Comparison of ENCODE assay signal across 8 cellular contexts in genomic region chr11:68038718-68039525, GRCh38. TPM values are rescaled to one million over a fixed set of nuclear protein-coding genes. Genes with fewer than 3 reads are reported as not detected.
DNase-seq lines count a peak whose midpoint lies in the region; ATAC-seq, FAIRE-seq and TF ChIP-seq lines count a peak whose summit lies in the region.

Gene TCIRG1, plus strand, starts transcription at chr11:68039025. Its CDS starts 2,247 bp downstream, at chr11:68041272.

- no peak within 1 kb of the TSS for H3K23ac ChIP-seq in H1 (ENCODE audit: insufficient read length)

- peak within 1 kb of the TSS; percentile 72; the same call in 1 of the 2 replicates for H2BK20ac ChIP-seq in H1 (ENCODE audit: low read length)

- H3K14ac ChIP-seq in H1 (ENCODE audit: insufficient read length): no peak within 1 kb of the TSS

- TF ChIP-seq POLR2A in H1 (IDR thresholded peaks at IDR 0.05; ENCODE audit: control extremely low read depth in 1 of 2, low read depth in 2 of 2, low read length in 2 of 2): peak in 1 of 2 experiments; percentile 46; a peak in 2 of 3 replicates

- peaks cover 0 to 2% of the 10 kb centered on the region in 2 experiments for H4K20me1 ChIP-seq in H1 (replicated peaks in 1 of 2; ENCODE audit: control insufficient read depth in 1 of 2, insufficient read depth in 2 of 2, low read length in 2 of 2)

- FAIRE-seq in H1 (lab: Jason Lieb, UNC): no peak

- no peaks in the 10 kb centered on the region; the same call in 1 of the 2 replicates for H3K23me2 ChIP-seq in H1 (ENCODE audit: low read depth, low read length)

- peaks cover 16% of the 10 kb centered on the region for H3K36me3 Mint-ChIP-seq in activated CD4-positive, alpha-beta memory T cell treated with anti-CD3 and anti-CD28 coated beads, Interleukin-2, amount 10 ng/mL, durations not matched to agents 7 days and 5 days (ENCODE audit: low read depth)

- H4K5ac ChIP-seq in H1 (ENCODE audit: insufficient read length, low read depth, low read length): peak within 1 kb of the TSS; percentile 59

- TF ChIP-seq CTCF in AG04449 (IDR thresholded peaks at IDR 0.05; ENCODE audit: insufficient read depth, low read length, missing control alignments): no peak
- peak in 1 of 3 experiments; percentile 5; a peak in 1 of 4 replicates for TF ChIP-seq CTCF in H1 (IDR thresholded peaks at IDR 0.05; ENCODE audit: control extremely low read depth in 1 of 3, insufficient read depth in 1 of 3, low read depth in 1 of 3, low read length in 3 of 3)

- 0 out of 2 replicates have a peak within 1 kb of the TSS, but pooled peaks have one; percentile 24 for H3K27ac ChIP-seq in H1 (ENCODE audit: low read depth, low read length)

- H2BK120ac ChIP-seq in H1 (replicated peaks; ENCODE audit: low read depth, low read length): peak within 1 kb of the TSS; percentile 83

- no peak for TF ChIP-seq EP300 in H1 (IDR thresholded peaks at IDR 0.05; ENCODE audit: borderline replicate concordance in 1 of 2, low read depth in 2 of 2, low read length in 2 of 2)

- DNase-seq in AG04449 (ENCODE audit: low read depth, low spot score) (no peak), NCI-H2029 treated with DMSO at 0.1 percent for 48 hours (lab: John Stamatoyannopoulos, UW) (peak; percentile 34), H1 (ENCODE audit: low read depth in 1 of 2, low spot score in 2 of 2) (peak; percentile 47 to 77), medulla oblongata (ENCODE audit: extremely low spot score) (peak; percentile 78), NCI-H524 treated with DMSO at 0.1 percent for 48 hours (lab: John Stamatoyannopoulos, UW) (no peak)
- peak; percentile 69 for DNase-seq in activated CD4-positive, alpha-beta memory T cell treated with anti-CD3 and anti-CD28 coated beads, Interleukin-2, amount 10 ng/mL, durations not matched to agents 7 days and 5 days
- DNase-seq in stimulated activated CD8-positive, alpha-beta memory T cell treated with anti-CD3 and anti-CD28 coated beads, Interleukin-15, amount 100 ng/mL, for 48 hours (ENCODE audit: low read depth in 2 of 2): peak; percentile 45 to 58

- ATAC-seq in GM19351 (IDR thresholded peaks at IDR 0.05; ENCODE audit: unreplicated experiment): peak; percentile 51

- peaks cover 4 to 25% (median 20%) of the 10 kb centered on the region in 4 experiments for H3K4me1 ChIP-seq in H1 (replicated peaks in 1 of 4; ENCODE audit: control insufficient read depth in 3 of 4, insufficient read depth in 4 of 4, low read length in 3 of 4)

- peak within 1 kb of the TSS; percentile 59 for H3K56ac ChIP-seq in H1 (replicated peaks; ENCODE audit: insufficient read length, low read depth, low read length)

- no peaks in the 10 kb centered on the region for H3K9me3 ChIP-seq in H1 (ENCODE audit: insufficient read depth in 2 of 2, low read depth in 1 of 2, low read length in 1 of 2)

- H2AFZ ChIP-seq in H1 (ENCODE audit: low read length): no peak within 1 kb of the TSS

- no peaks in the 10 kb centered on the region for H3K27me3 Mint-ChIP-seq in activated CD4-positive, alpha-beta memory T cell treated with anti-CD3 and anti-CD28 coated beads, Interleukin-2, amount 10 ng/mL, durations not matched to agents 7 days and 5 days

- POLR2A ChIA-PET in AG04449 (lab: Yijun Ruan, JAX): interaction anchor here (0.7 to 2.0 kb wide), 4 partner anchors 10 to 28 kb away, joined by 3 to 5 read pairs (median 5); partner anchors contain the start of gene ALDH3B1
- POLR2A ChIA-PET in activated CD4-positive, alpha-beta memory T cell treated with anti-CD3 and anti-CD28 coated beads, Interleukin-2, amount 10 ng/mL, durations not matched to agents 7 days and 5 days (lab: Charles Lee): interaction anchor here (0.7 to 6.4 kb wide), 4 partner anchors 9 to 233 kb away, joined by 3 to 63 read pairs (median 6); partner anchors contain the start of genes C11orf24 and NDUFS8
- POLR2A ChIA-PET in H1 (lab: Charles Lee; ENCODE audit: partially characterized antibody): interaction anchor here (0.5 to 16.6 kb wide), 13 partner anchors 10 to 169 kb away, joined by 3 to 183 read pairs (median 5); partner anchors contain the start of gene CHKA

- H2BK5ac ChIP-seq in H1 (ENCODE audit: low read depth, low read length): peak within 1 kb of the TSS; percentile 88

- H3K9ac ChIP-seq in H1 (replicated peaks in 1 of 4; ENCODE audit: extremely low read depth in 1 of 4, low read depth in 3 of 4, low read length in 3 of 4): peak within 1 kb of the TSS in 2 of 4 experiments; percentile 29 to 48; a peak in 2 of 7 replicates

- H3K4ac ChIP-seq in H1 (replicated peaks; ENCODE audit: insufficient read length, low read depth, low read length): peak within 1 kb of the TSS; percentile 94

- no peak for TF ChIP-seq RAD21 in H1 (IDR thresholded peaks at IDR 0.05 in 1 of 2, conservative IDR thresholded peaks at IDR 0.05 in 1 of 2; ENCODE audit: low read depth in 2 of 2, low read length in 2 of 2)

- H3K4me1 Mint-ChIP-seq in activated CD4-positive, alpha-beta memory T cell treated with anti-CD3 and anti-CD28 coated beads, Interleukin-2, amount 10 ng/mL, durations not matched to agents 7 days and 5 days: peaks cover 40% of the 10 kb centered on the region

- H2AK5ac ChIP-seq in H1 (ENCODE audit: low read depth, low read length): peak within 1 kb of the TSS; percentile 60; the same call in 1 of the 2 replicates

- H4K91ac ChIP-seq in H1 (replicated peaks; ENCODE audit: insufficient read length, low read length): peak within 1 kb of the TSS; percentile 88

- H3K9me3 Mint-ChIP-seq in activated CD4-positive, alpha-beta memory T cell treated with anti-CD3 and anti-CD28 coated beads, Interleukin-2, amount 10 ng/mL, durations not matched to agents 7 days and 5 days: no peaks in the 10 kb centered on the region

- H3K18ac ChIP-seq in H1 (ENCODE audit: extremely low read depth, low read length): peak within 1 kb of the TSS; percentile 97

- no peaks in the 10 kb centered on the region for H3K79me1 ChIP-seq in H1 (ENCODE audit: low read depth, low read length)

- peak within 1 kb of the TSS; percentile 81 for H2BK15ac ChIP-seq in H1 (ENCODE audit: low read length)

- WGBS in H1 (ENCODE audit: extremely low coverage in 1 of 2, insufficient coverage in 1 of 2, insufficient read length in 1 of 2, insufficient replicate concordance in 2 of 2, low coverage in 1 of 2, low lambda C conversion rate in 2 of 2, missing lambda C conversion rate in 1 of 2), 2 experiments: 16% methylated on average over 51 of the region's 51 CpGs; no CpG with 5 or more reads in 1 of the 2 experiments

- peak within 1 kb of the TSS; percentile 26 to 77; a peak in 3 of 4 replicates for H3K4me2 ChIP-seq in H1 (ENCODE audit: insufficient read depth in 1 of 2, low read depth in 2 of 2, low read length in 2 of 2)

- H3K4me3 ChIP-seq in AG04449 (ENCODE audit: low read depth, low read length) (peak within 1 kb of the TSS; percentile 73), H1 (ENCODE audit: extremely low read depth in 1 of 4, insufficient read depth in 2 of 4, low read depth in 3 of 4, low read length in 4 of 4) (peak within 1 kb of the TSS; percentile 22 to 66 (median 42))

- H2BK12ac ChIP-seq in H1 (ENCODE audit: low read depth, low read length): peak within 1 kb of the TSS; percentile 90; the same call in 1 of the 2 replicates

- CTCF ChIA-PET in AG04449 (lab: Yijun Ruan, JAX) (interaction anchor here (0.8 to 2.3 kb wide), 3 partner anchors 8 to 167 kb away, joined by 3 to 5 read pairs (median 4); partner anchors contain the start of gene NDUFS8), H1 (lab: Charles Lee; ENCODE audit: partially characterized antibody) (interaction anchor here (0.5 to 2.3 kb wide), 6 partner anchors 13 to 219 kb away, joined by 3 to 6 read pairs (median 4); no protein-coding TSS in a partner anchor)
- CTCF ChIA-PET in activated CD4-positive, alpha-beta memory T cell treated with anti-CD3 and anti-CD28 coated beads, Interleukin-2, amount 10 ng/mL, durations not matched to agents 7 days and 5 days (lab: Charles Lee): interaction anchor here (0.6 to 2.0 kb wide), 4 partner anchors 59 to 171 kb away, joined by 3 to 5 read pairs (median 4); no protein-coding TSS in a partner anchor

- peaks cover 2 to 5% (median 4%) of the 10 kb centered on the region in 4 experiments; a peak in 5 of 8 replicates for H3K36me3 ChIP-seq in H1 (ENCODE audit: control insufficient read depth in 2 of 4, insufficient read depth in 4 of 4, low read length in 3 of 4)

- H4K8ac ChIP-seq in H1 (ENCODE audit: extremely low read depth, insufficient read depth, low read length): peak within 1 kb of the TSS; percentile 90

- peak within 1 kb of the TSS; percentile 89 for H3K4me3 Mint-ChIP-seq in activated CD4-positive, alpha-beta memory T cell treated with anti-CD3 and anti-CD28 coated beads, Interleukin-2, amount 10 ng/mL, durations not matched to agents 7 days and 5 days

- H3K27ac Mint-ChIP-seq in activated CD4-positive, alpha-beta memory T cell treated with anti-CD3 and anti-CD28 coated beads, Interleukin-2, amount 10 ng/mL, durations not matched to agents 7 days and 5 days: peak within 1 kb of the TSS; percentile 97

- no peaks in the 10 kb centered on the region for H3K27me3 ChIP-seq in H1 (replicated peaks in 1 of 4; ENCODE audit: control insufficient read depth in 3 of 4, extremely low read depth in 1 of 4, insufficient read depth in 3 of 4, low read length in 3 of 4)

- H3K79me2 ChIP-seq in H1 (ENCODE audit: control insufficient read depth in 1 of 2, insufficient read depth in 2 of 2, low read length in 2 of 2): no peaks in the 10 kb centered on the region

TF ChIP-seq in H1, 55 proteins besides CTCF, POLR2A, EP300 and RAD21 (continues in another document):
- TF ChIP-seq MAFK (IDR thresholded peaks at IDR 0.05; ENCODE audit: low read depth, low read length): no peak
- peak; percentile 58 for TF ChIP-seq TAF7 (optimal IDR thresholded peaks at IDR 0.05; ENCODE audit: borderline replicate concordance, low read depth, low read length)
- TF ChIP-seq TAF1 (IDR thresholded peaks at IDR 0.05; ENCODE audit: low read depth, low read length): peak; percentile 58
- TF ChIP-seq HDAC2 (IDR thresholded peaks at IDR 0.05; ENCODE audit: borderline replicate concordance in 1 of 2, low read depth in 2 of 2, low read length in 2 of 2): peak in 1 of 2 experiments; percentile 99; a peak in 2 of 4 replicates
- TF ChIP-seq PHF8 (conservative IDR thresholded peaks at IDR 0.05; ENCODE audit: low read depth, low read length): peak; percentile 65; the same call in 1 of the 2 replicates
- TF ChIP-seq BACH1 (IDR thresholded peaks at IDR 0.05; ENCODE audit: low read length): no peak

RNA-seq across cellular contexts. Expression of gene TCIRG1, which starts in this region (rescaled TPM):
- 100 to 1,000 TPM; 295 TPM for total RNA-seq in activated CD4-positive, alpha-beta memory T cell treated with anti-CD3 and anti-CD28 coated beads, Interleukin-2, amount 10 ng/mL, durations not matched to agents 7 days and 5 days
- total RNA-seq in H1 (2021; fragmentation: NEBNext Ultra II Directional; extraction: Animal tissue kit (Norgen Biotek cat#: 25700)): 25.3 and 25.7 TPM in 2 replicates
- 39.6 and 50.2 TPM in 2 replicates for polyA plus RNA-seq in H1 (2011; rRNA removed)
- polyA plus RNA-seq in H1 (2011; cell fraction: cytosol; rRNA removed): 35.8 TPM
- polyA plus RNA-seq in H1 (2011; cell fraction: nucleus; rRNA removed): 287 TPM
- 12.7 to 29.5 TPM (median 24.4 TPM) in 4 replicates for polyA plus RNA-seq in H1 (2012, experiment 1 of 2)
- polyA plus RNA-seq in H1 (2012, experiment 2 of 2): 16.1 TPM
- 25.3 TPM for polyA plus RNA-seq in H1 (2013, experiment 1 of 2)
- 21.2 TPM for polyA plus RNA-seq in H1 (2013, experiment 2 of 2)
- 10.0 and 11.3 TPM in 2 replicates for polyA minus RNA-seq in H1 (2011; rRNA and poly(A)+ RNA removed)
- polyA minus RNA-seq in H1 (2011; cell fraction: cytosol; rRNA and poly(A)+ RNA removed): 15.0 TPM
- 43.9 TPM for polyA minus RNA-seq in H1 (2011; cell fraction: nucleus; rRNA and poly(A)+ RNA removed)

Comparison
In these comparisons a context has a peak if more than half of its experiments do, and no peak if none do; other contexts are left out.
1. RNA of gene TCIRG1 (total RNA-seq): 295 TPM in activated CD4-positive, alpha-beta memory T cell treated with anti-CD3 and anti-CD28 coated beads, Interleukin-2, amount 10 ng/mL, durations not matched to agents 7 days and 5 days; 25.3 to 25.7 TPM in H1; every median in the first group is over 10 times any median in the second.
2. DNase-seq: peak in NCI-H2029 treated with DMSO at 0.1 percent for 48 hours (single experiment), activated CD4-positive, alpha-beta memory T cell treated with anti-CD3 and anti-CD28 coated beads, Interleukin-2, amount 10 ng/mL, durations not matched to agents 7 days and 5 days (single experiment), H1 (2 of 2), medulla oblongata (single experiment) and stimulated activated CD8-positive, alpha-beta memory T cell treated with anti-CD3 and anti-CD28 coated beads, Interleukin-15, amount 100 ng/mL, for 48 hours (2 of 2); none in AG04449 (single experiment) and NCI-H524 treated with DMSO at 0.1 percent for 48 hours (single experiment).